Comparison of ENCODE assay signal across 1 cellular context in the genomic region with DNA sequence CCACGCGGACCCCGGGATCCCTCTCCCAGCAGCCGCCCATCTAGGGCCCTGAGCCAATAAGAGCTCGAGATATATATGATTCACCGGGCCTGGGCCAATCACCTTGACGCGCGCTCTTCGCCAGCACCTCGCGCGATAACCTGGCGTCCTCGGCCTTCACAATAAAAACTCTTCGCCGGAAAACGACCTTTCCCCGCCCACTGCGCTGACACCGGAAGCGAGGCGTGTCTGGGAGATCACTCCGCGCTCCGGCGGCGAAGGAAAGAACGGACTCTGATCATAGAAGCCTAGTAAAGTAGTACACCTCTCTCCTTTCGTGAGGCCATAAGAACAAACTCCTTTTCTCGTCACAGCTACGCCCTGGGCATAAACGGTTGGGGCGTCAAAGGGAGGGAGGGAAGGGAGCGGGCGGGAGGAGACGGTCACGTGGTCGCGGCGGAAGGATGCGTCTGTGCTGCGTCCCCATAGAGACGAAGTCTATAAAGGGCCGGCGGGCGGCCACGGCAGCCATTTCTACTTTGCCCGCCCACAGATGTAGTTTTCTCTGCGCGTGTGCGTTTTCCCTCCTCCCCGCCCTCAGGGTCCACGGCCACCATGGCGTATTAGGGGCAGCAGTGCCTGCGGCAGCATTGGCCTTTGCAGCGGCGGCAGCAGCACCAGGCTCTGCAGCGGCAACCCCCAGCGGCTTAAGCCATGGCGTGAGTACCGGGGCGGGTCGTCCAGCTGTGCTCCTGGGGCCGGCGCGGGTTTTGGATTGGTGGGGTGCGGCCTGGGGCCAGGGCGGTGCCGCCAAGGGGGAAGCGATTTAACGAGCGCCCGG.
TF ChIP-seq lines count a peak whose summit lies in the region.

A gene with protein sequence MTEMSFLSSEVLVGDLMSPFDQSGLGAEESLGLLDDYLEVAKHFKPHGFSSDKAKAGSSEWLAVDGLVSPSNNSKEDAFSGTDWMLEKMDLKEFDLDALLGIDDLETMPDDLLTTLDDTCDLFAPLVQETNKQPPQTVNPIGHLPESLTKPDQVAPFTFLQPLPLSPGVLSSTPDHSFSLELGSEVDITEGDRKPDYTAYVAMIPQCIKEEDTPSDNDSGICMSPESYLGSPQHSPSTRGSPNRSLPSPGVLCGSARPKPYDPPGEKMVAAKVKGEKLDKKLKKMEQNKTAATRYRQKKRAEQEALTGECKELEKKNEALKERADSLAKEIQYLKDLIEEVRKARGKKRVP (plus strand): TSS at position 509 of the 820 bp plus-strand sequence. CDS start 884 bp downstream, outside the sequence.

TF ChIP-seq in HEK293, 187 proteins besides CTCF, POLR2A, EP300 and RAD21 (continued from another document and continues in another):
- TF ChIP-seq GLI4 (tag by site-specific recombination; IDR thresholded peaks at IDR 0.05) (peak; percentile 34; the same call in 1 of the 2 replicates), SP3 (tag by site-specific recombination; IDR thresholded peaks at IDR 0.05) (peak; percentile 99), ZNF776 (tag by site-specific recombination; IDR thresholded peaks at IDR 0.05; ENCODE audit: borderline replicate concordance) (no peak), ZNF324 (tag by site-specific recombination; IDR thresholded peaks at IDR 0.05) (peak; percentile 92; the same call in 1 of the 2 replicates), ZNF394 (tag by site-specific recombination; IDR thresholded peaks at IDR 0.05; ENCODE audit: borderline replicate concordance) (peak; percentile 64; the same call in 1 of the 2 replicates), ZNF837 (tag by site-specific recombination; IDR thresholded peaks at IDR 0.05) (peak; percentile 73; the same call in 1 of the 2 replicates), ZNF544 (tag by site-specific recombination; IDR thresholded peaks at IDR 0.05) (no peak), ZNF785 (tag by site-specific recombination; IDR thresholded peaks at IDR 0.05) (peak; percentile 49), ZXDB (tag by site-specific recombination; IDR thresholded peaks at IDR 0.05) (peak; percentile 96), ZNF530 (tag by site-specific recombination; IDR thresholded peaks at IDR 0.05; ENCODE audit: low read depth) (no peak), ZNF341 (tag by site-specific recombination; IDR thresholded peaks at IDR 0.05; ENCODE audit: low read depth) (no peak; the same call in 1 of the 2 replicates), ZNF549 (tag by site-specific recombination; IDR thresholded peaks at IDR 0.05) (no peak), WT1 (tag by site-specific recombination; IDR thresholded peaks at IDR 0.05) (peak; percentile 70), ZNF248 (tag by site-specific recombination; IDR thresholded peaks at IDR 0.05) (no peak), ZNF830 (tag by site-specific recombination; IDR thresholded peaks at IDR 0.05; ENCODE audit: low read depth) (no peak), KLF10 (tag by site-specific recombination; IDR thresholded peaks at IDR 0.05) (peak; percentile 75), ZNF223 (tag by site-specific recombination; IDR thresholded peaks at IDR 0.05) (0 out of 2 replicates have a peak, but pooled peaks have one; percentile 34), ZIC2 (tag by site-specific recombination; IDR thresholded peaks at IDR 0.05) (peak; percentile 54; the same call in 1 of the 2 replicates), HOXD13 (CRISPR knock-in tag; IDR thresholded peaks at IDR 0.05; ENCODE audit: borderline replicate concordance) (peak; percentile 80; the same call in 1 of the 2 replicates), SP2 (tag by site-specific recombination; IDR thresholded peaks at IDR 0.05) (peak; percentile 93), ZSCAN23 (tag by site-specific recombination; IDR thresholded peaks at IDR 0.05) (peak; percentile 89), SCRT1 (tag by site-specific recombination; IDR thresholded peaks at IDR 0.05; ENCODE audit: borderline replicate concordance) (no peak), ZNF558 (tag by site-specific recombination; IDR thresholded peaks at IDR 0.05) (0 out of 2 replicates have a peak, but pooled peaks have one; percentile 40), ZNF416 (tag by site-specific recombination; IDR thresholded peaks at IDR 0.05) (no peak), TCF7L2 (IDR thresholded peaks at IDR 0.05; ENCODE audit: borderline replicate concordance, low read depth, low read length) (no peak), ZNF529 (tag by site-specific recombination; IDR thresholded peaks at IDR 0.05; ENCODE audit: insufficient replicate concordance) (no peak)
- TF ChIP-seq, protein P1, sequence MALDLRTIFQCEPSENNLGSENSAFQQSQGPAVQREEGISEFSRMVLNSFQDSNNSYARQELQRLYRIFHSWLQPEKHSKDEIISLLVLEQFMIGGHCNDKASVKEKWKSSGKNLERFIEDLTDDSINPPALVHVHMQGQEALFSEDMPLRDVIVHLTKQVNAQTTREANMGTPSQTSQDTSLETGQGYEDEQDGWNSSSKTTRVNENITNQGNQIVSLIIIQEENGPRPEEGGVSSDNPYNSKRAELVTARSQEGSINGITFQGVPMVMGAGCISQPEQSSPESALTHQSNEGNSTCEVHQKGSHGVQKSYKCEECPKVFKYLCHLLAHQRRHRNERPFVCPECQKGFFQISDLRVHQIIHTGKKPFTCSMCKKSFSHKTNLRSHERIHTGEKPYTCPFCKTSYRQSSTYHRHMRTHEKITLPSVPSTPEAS (tag by site-specific recombination; IDR thresholded peaks at IDR 0.05): peak; percentile 28; the same call in 1 of the 2 replicates
- TF ChIP-seq, protein P2, sequence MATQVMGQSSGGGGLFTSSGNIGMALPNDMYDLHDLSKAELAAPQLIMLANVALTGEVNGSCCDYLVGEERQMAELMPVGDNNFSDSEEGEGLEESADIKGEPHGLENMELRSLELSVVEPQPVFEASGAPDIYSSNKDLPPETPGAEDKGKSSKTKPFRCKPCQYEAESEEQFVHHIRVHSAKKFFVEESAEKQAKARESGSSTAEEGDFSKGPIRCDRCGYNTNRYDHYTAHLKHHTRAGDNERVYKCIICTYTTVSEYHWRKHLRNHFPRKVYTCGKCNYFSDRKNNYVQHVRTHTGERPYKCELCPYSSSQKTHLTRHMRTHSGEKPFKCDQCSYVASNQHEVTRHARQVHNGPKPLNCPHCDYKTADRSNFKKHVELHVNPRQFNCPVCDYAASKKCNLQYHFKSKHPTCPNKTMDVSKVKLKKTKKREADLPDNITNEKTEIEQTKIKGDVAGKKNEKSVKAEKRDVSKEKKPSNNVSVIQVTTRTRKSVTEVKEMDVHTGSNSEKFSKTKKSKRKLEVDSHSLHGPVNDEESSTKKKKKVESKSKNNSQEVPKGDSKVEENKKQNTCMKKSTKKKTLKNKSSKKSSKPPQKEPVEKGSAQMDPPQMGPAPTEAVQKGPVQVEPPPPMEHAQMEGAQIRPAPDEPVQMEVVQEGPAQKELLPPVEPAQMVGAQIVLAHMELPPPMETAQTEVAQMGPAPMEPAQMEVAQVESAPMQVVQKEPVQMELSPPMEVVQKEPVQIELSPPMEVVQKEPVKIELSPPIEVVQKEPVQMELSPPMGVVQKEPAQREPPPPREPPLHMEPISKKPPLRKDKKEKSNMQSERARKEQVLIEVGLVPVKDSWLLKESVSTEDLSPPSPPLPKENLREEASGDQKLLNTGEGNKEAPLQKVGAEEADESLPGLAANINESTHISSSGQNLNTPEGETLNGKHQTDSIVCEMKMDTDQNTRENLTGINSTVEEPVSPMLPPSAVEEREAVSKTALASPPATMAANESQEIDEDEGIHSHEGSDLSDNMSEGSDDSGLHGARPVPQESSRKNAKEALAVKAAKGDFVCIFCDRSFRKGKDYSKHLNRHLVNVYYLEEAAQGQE (tag by site-specific recombination; IDR thresholded peaks at IDR 0.05): no peak
- TF ChIP-seq, protein P3, sequence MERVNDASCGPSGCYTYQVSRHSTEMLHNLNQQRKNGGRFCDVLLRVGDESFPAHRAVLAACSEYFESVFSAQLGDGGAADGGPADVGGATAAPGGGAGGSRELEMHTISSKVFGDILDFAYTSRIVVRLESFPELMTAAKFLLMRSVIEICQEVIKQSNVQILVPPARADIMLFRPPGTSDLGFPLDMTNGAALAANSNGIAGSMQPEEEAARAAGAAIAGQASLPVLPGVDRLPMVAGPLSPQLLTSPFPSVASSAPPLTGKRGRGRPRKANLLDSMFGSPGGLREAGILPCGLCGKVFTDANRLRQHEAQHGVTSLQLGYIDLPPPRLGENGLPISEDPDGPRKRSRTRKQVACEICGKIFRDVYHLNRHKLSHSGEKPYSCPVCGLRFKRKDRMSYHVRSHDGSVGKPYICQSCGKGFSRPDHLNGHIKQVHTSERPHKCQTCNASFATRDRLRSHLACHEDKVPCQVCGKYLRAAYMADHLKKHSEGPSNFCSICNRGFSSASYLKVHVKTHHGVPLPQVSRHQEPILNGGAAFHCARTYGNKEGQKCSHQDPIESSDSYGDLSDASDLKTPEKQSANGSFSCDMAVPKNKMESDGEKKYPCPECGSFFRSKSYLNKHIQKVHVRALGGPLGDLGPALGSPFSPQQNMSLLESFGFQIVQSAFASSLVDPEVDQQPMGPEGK (tag by site-specific recombination; IDR thresholded peaks at IDR 0.05): peak; percentile 29
- TF ChIP-seq, protein P4, sequence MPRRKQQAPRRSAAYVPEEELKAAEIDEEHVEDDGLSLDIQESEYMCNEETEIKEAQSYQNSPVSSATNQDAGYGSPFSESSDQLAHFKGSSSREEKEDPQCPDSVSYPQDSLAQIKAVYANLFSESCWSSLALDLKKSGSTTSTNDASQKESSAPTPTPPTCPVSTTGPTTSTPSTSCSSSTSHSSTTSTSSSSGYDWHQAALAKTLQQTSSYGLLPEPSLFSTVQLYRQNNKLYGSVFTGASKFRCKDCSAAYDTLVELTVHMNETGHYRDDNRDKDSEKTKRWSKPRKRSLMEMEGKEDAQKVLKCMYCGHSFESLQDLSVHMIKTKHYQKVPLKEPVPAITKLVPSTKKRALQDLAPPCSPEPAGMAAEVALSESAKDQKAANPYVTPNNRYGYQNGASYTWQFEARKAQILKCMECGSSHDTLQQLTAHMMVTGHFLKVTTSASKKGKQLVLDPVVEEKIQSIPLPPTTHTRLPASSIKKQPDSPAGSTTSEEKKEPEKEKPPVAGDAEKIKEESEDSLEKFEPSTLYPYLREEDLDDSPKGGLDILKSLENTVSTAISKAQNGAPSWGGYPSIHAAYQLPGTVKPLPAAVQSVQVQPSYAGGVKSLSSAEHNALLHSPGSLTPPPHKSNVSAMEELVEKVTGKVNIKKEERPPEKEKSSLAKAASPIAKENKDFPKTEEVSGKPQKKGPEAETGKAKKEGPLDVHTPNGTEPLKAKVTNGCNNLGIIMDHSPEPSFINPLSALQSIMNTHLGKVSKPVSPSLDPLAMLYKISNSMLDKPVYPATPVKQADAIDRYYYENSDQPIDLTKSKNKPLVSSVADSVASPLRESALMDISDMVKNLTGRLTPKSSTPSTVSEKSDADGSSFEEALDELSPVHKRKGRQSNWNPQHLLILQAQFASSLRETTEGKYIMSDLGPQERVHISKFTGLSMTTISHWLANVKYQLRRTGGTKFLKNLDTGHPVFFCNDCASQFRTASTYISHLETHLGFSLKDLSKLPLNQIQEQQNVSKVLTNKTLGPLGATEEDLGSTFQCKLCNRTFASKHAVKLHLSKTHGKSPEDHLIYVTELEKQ (tag by site-specific recombination; IDR thresholded peaks at IDR 0.05; ENCODE audit: borderline replicate concordance): peak; percentile 81
- TF ChIP-seq, protein P5, sequence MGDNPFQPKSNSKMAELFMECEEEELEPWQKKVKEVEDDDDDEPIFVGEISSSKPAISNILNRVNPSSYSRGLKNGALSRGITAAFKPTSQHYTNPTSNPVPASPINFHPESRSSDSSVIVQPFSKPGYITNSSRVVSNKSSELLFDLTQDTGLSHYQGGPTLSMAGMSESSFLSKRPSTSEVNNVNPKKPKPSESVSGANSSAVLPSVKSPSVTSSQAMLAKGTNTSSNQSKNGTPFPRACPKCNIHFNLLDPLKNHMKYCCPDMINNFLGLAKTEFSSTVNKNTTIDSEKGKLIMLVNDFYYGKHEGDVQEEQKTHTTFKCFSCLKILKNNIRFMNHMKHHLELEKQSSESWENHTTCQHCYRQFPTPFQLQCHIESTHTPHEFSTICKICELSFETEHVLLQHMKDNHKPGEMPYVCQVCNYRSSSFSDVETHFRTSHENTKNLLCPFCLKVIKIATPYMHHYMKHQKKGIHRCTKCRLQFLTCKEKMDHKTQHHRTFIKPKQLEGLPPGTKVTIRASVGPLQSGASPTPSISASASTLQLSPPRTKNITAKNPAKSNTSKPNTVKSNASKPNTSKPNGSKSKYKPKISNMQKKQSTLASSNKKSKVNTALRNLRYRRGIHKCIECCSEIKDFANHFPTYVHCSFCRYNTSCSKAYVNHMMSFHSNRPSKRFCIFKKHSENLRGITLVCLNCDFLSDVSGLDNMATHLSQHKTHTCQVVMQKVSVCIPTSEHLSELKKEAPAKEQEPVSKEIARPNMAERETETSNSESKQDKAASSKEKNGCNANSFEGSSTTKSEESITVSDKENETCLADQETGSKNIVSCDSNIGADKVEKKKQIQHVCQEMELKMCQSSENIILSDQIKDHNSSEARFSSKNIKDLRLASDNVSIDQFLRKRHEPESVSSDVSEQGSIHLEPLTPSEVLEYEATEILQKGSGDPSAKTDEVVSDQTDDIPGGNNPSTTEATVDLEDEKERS (tag by site-specific recombination; IDR thresholded peaks at IDR 0.05): peak; percentile 89; the same call in 1 of the 2 replicates
- TF ChIP-seq, protein P6, sequence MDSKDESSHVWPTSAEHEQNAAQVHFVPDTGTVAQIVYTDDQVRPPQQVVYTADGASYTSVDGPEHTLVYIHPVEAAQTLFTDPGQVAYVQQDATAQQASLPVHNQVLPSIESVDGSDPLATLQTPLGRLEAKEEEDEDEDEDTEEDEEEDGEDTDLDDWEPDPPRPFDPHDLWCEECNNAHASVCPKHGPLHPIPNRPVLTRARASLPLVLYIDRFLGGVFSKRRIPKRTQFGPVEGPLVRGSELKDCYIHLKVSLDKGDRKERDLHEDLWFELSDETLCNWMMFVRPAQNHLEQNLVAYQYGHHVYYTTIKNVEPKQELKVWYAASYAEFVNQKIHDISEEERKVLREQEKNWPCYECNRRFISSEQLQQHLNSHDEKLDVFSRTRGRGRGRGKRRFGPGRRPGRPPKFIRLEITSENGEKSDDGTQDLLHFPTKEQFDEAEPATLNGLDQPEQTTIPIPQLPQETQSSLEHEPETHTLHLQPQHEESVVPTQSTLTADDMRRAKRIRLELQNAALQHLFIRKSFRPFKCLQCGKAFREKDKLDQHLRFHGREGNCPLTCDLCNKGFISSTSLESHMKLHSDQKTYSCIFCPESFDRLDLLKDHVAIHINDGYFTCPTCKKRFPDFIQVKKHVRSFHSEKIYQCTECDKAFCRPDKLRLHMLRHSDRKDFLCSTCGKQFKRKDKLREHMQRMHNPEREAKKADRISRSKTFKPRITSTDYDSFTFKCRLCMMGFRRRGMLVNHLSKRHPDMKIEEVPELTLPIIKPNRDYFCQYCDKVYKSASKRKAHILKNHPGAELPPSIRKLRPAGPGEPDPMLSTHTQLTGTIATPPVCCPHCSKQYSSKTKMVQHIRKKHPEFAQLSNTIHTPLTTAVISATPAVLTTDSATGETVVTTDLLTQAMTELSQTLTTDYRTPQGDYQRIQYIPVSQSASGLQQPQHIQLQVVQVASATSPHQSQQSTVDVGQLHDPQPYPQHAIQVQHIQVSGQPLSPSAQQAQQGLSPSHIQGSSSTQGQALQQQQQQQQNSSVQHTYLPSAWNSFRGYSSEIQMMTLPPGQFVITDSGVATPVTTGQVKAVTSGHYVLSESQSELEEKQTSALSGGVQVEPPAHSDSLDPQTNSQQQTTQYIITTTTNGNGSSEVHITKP (tag by site-specific recombination; IDR thresholded peaks at IDR 0.05): no peak
